1 cellular context compared by ENCODE assay signal in genomic region chr19:49492573-49493411, GRCh38.
TF ChIP-seq lines count a peak whose summit lies in the region.

No MANE protein-coding gene starts in this region.

TF ChIP-seq in HepG2, 621 proteins besides CTCF, POLR2A, EP300 and RAD21 (continued from another document and continues in another):
- no peak for TF ChIP-seq HMG20A (CRISPR knock-in tag; IDR thresholded peaks at IDR 0.05; ENCODE audit: borderline replicate concordance)
- TF ChIP-seq ZNF367 (CRISPR knock-in tag; IDR thresholded peaks at IDR 0.05; ENCODE audit: borderline replicate concordance): no peak
- peak; percentile 95 for TF ChIP-seq PAF1 (CRISPR knock-in tag; IDR thresholded peaks at IDR 0.05)
- no peak for TF ChIP-seq FOXA1 (IDR thresholded peaks at IDR 0.05)
- TF ChIP-seq FOXA1 (CRISPR knock-in tag; IDR thresholded peaks at IDR 0.05): peak; percentile 79
- TF ChIP-seq ZNF292 (CRISPR knock-in tag; IDR thresholded peaks at IDR 0.05; ENCODE audit: borderline replicate concordance, low read depth): no peak
- TF ChIP-seq TARDBP (CRISPR knock-in tag; IDR thresholded peaks at IDR 0.05): peak; percentile 48
- TF ChIP-seq RFX5 (IDR thresholded peaks at IDR 0.05; ENCODE audit: low read depth, low read length): no peak
- TF ChIP-seq DDIT3 (CRISPR knock-in tag; IDR thresholded peaks at IDR 0.05): no peak
- TF ChIP-seq HNRNPLL (IDR thresholded peaks at IDR 0.05; ENCODE audit: low read depth, low read length, poor library complexity, severe bottlenecking): no peak
- TF ChIP-seq, protein P1, sequence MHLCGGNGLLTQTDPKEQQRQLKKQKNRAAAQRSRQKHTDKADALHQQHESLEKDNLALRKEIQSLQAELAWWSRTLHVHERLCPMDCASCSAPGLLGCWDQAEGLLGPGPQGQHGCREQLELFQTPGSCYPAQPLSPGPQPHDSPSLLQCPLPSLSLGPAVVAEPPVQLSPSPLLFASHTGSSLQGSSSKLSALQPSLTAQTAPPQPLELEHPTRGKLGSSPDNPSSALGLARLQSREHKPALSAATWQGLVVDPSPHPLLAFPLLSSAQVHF (CRISPR knock-in tag; IDR thresholded peaks at IDR 0.05): no peak
- no peak for TF ChIP-seq POGZ (CRISPR knock-in tag; IDR thresholded peaks at IDR 0.05)
- TF ChIP-seq ZBTB2 (CRISPR knock-in tag; IDR thresholded peaks at IDR 0.05; ENCODE audit: low read depth): no peak
- TF ChIP-seq EHMT2 (IDR thresholded peaks at IDR 0.05; ENCODE audit: borderline replicate concordance, low read depth, low read length): no peak
- TF ChIP-seq DMAP1 (CRISPR knock-in tag; IDR thresholded peaks at IDR 0.05): no peak; the same call in 1 of the 2 replicates
- no peak for TF ChIP-seq KMT2B (CRISPR knock-in tag; IDR thresholded peaks at IDR 0.05)
- no peak for TF ChIP-seq CEBPB (IDR thresholded peaks at IDR 0.05; ENCODE audit: borderline replicate concordance, low read depth, low read length)
- TF ChIP-seq JUNB (CRISPR knock-in tag; IDR thresholded peaks at IDR 0.05; ENCODE audit: borderline replicate concordance): no peak
- TF ChIP-seq SIN3B (IDR thresholded peaks at IDR 0.05; ENCODE audit: low read length): no peak
- TF ChIP-seq, protein P2, sequence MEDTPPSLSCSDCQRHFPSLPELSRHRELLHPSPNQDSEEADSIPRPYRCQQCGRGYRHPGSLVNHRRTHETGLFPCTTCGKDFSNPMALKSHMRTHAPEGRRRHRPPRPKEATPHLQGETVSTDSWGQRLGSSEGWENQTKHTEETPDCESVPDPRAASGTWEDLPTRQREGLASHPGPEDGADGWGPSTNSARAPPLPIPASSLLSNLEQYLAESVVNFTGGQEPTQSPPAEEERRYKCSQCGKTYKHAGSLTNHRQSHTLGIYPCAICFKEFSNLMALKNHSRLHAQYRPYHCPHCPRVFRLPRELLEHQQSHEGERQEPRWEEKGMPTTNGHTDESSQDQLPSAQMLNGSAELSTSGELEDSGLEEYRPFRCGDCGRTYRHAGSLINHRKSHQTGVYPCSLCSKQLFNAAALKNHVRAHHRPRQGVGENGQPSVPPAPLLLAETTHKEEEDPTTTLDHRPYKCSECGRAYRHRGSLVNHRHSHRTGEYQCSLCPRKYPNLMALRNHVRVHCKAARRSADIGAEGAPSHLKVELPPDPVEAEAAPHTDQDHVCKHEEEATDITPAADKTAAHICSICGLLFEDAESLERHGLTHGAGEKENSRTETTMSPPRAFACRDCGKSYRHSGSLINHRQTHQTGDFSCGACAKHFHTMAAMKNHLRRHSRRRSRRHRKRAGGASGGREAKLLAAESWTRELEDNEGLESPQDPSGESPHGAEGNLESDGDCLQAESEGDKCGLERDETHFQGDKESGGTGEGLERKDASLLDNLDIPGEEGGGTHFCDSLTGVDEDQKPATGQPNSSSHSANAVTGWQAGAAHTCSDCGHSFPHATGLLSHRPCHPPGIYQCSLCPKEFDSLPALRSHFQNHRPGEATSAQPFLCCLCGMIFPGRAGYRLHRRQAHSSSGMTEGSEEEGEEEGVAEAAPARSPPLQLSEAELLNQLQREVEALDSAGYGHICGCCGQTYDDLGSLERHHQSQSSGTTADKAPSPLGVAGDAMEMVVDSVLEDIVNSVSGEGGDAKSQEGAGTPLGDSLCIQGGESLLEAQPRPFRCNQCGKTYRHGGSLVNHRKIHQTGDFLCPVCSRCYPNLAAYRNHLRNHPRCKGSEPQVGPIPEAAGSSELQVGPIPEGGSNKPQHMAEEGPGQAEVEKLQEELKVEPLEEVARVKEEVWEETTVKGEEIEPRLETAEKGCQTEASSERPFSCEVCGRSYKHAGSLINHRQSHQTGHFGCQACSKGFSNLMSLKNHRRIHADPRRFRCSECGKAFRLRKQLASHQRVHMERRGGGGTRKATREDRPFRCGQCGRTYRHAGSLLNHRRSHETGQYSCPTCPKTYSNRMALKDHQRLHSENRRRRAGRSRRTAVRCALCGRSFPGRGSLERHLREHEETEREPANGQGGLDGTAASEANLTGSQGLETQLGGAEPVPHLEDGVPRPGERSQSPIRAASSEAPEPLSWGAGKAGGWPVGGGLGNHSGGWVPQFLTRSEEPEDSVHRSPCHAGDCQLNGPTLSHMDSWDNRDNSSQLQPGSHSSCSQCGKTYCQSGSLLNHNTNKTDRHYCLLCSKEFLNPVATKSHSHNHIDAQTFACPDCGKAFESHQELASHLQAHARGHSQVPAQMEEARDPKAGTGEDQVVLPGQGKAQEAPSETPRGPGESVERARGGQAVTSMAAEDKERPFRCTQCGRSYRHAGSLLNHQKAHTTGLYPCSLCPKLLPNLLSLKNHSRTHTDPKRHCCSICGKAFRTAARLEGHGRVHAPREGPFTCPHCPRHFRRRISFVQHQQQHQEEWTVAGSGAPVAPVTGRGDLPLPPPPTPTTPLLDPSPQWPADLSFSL (CRISPR knock-in tag; IDR thresholded peaks at IDR 0.05): no peak
- no peak for TF ChIP-seq PAWR (CRISPR knock-in tag; IDR thresholded peaks at IDR 0.05; ENCODE audit: borderline replicate concordance)
- TF ChIP-seq KDM5B (CRISPR knock-in tag; IDR thresholded peaks at IDR 0.05; ENCODE audit: borderline replicate concordance): no peak
- peak; percentile 45 for TF ChIP-seq SRSF4 (IDR thresholded peaks at IDR 0.05; ENCODE audit: low read depth, low read length, poor library complexity, severe bottlenecking)
- TF ChIP-seq ZBTB8A (CRISPR knock-in tag; IDR thresholded peaks at IDR 0.05; ENCODE audit: borderline replicate concordance, low read depth): no peak
- TF ChIP-seq PRDM4 (CRISPR knock-in tag; IDR thresholded peaks at IDR 0.05; ENCODE audit: borderline replicate concordance): no peak
- 0 out of 2 replicates have a peak, but pooled peaks have one; percentile 50 for TF ChIP-seq ZNF234 (CRISPR knock-in tag; conservative IDR thresholded peaks at IDR 0.05)
- no peak for TF ChIP-seq ZNF569 (CRISPR knock-in tag; IDR thresholded peaks at IDR 0.05; ENCODE audit: borderline replicate concordance)
- TF ChIP-seq FIP1L1 (IDR thresholded peaks at IDR 0.05; ENCODE audit: borderline replicate concordance, insufficient read depth, low read depth, low read length): 0 out of 2 replicates have a peak, but pooled peaks have one; percentile 54
- 0 out of 2 replicates have a peak, but pooled peaks have one; percentile 23 for TF ChIP-seq FOSL2 (CRISPR knock-in tag; IDR thresholded peaks at IDR 0.05)
- 0 out of 2 replicates have a peak, but pooled peaks have one; percentile 12 for TF ChIP-seq PHF8 (CRISPR knock-in tag; IDR thresholded peaks at IDR 0.05)
- TF ChIP-seq, protein P3, sequence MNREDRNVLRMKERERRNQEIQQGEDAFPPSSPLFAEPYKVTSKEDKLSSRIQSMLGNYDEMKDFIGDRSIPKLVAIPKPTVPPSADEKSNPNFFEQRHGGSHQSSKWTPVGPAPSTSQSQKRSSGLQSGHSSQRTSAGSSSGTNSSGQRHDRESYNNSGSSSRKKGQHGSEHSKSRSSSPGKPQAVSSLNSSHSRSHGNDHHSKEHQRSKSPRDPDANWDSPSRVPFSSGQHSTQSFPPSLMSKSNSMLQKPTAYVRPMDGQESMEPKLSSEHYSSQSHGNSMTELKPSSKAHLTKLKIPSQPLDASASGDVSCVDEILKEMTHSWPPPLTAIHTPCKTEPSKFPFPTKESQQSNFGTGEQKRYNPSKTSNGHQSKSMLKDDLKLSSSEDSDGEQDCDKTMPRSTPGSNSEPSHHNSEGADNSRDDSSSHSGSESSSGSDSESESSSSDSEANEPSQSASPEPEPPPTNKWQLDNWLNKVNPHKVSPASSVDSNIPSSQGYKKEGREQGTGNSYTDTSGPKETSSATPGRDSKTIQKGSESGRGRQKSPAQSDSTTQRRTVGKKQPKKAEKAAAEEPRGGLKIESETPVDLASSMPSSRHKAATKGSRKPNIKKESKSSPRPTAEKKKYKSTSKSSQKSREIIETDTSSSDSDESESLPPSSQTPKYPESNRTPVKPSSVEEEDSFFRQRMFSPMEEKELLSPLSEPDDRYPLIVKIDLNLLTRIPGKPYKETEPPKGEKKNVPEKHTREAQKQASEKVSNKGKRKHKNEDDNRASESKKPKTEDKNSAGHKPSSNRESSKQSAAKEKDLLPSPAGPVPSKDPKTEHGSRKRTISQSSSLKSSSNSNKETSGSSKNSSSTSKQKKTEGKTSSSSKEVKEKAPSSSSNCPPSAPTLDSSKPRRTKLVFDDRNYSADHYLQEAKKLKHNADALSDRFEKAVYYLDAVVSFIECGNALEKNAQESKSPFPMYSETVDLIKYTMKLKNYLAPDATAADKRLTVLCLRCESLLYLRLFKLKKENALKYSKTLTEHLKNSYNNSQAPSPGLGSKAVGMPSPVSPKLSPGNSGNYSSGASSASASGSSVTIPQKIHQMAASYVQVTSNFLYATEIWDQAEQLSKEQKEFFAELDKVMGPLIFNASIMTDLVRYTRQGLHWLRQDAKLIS (CRISPR knock-in tag; IDR thresholded peaks at IDR 0.05): peak; percentile 74
- TF ChIP-seq XBP1 (CRISPR knock-in tag; IDR thresholded peaks at IDR 0.05): no peak
- TF ChIP-seq GTF2F1 (IDR thresholded peaks at IDR 0.05; ENCODE audit: low read length): no peak
- TF ChIP-seq MBD4 (IDR thresholded peaks at IDR 0.05; ENCODE audit: borderline replicate concordance, low read length): peak; percentile 85; the same call in 1 of the 2 replicates
- TF ChIP-seq CC2D1A (CRISPR knock-in tag; IDR thresholded peaks at IDR 0.05): no peak
- TF ChIP-seq, protein P4, sequence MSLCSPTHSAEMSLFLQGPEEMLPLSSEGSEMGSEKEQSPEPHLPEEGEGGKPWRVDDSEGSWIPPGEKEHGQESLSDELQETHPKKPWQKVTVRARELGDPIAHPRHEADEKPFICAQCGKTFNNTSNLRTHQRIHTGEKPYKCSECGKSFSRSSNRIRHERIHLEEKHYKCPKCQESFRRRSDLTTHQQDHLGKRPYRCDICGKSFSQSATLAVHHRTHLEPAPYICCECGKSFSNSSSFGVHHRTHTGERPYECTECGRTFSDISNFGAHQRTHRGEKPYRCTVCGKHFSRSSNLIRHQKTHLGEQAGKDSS (CRISPR knock-in tag; IDR thresholded peaks at IDR 0.05; ENCODE audit: borderline replicate concordance, low read depth): no peak
- TF ChIP-seq ZNF670 (CRISPR knock-in tag; IDR thresholded peaks at IDR 0.05; ENCODE audit: borderline replicate concordance): no peak
- no peak for TF ChIP-seq ZNF777 (CRISPR knock-in tag; IDR thresholded peaks at IDR 0.05)
- TF ChIP-seq SRSF1 (optimal IDR thresholded peaks at IDR 0.05; ENCODE audit: low read depth, low read length): no peak
- 0 out of 2 replicates have a peak, but pooled peaks have one; percentile 15 for TF ChIP-seq ZGPAT (CRISPR knock-in tag; IDR thresholded peaks at IDR 0.05)
- no peak for TF ChIP-seq CHD2 (IDR thresholded peaks at IDR 0.05; ENCODE audit: low read depth, low read length)
- TF ChIP-seq, protein P5, sequence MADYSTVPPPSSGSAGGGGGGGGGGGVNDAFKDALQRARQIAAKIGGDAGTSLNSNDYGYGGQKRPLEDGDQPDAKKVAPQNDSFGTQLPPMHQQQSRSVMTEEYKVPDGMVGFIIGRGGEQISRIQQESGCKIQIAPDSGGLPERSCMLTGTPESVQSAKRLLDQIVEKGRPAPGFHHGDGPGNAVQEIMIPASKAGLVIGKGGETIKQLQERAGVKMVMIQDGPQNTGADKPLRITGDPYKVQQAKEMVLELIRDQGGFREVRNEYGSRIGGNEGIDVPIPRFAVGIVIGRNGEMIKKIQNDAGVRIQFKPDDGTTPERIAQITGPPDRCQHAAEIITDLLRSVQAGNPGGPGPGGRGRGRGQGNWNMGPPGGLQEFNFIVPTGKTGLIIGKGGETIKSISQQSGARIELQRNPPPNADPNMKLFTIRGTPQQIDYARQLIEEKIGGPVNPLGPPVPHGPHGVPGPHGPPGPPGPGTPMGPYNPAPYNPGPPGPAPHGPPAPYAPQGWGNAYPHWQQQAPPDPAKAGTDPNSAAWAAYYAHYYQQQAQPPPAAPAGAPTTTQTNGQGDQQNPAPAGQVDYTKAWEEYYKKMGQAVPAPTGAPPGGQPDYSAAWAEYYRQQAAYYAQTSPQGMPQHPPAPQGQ (CRISPR knock-in tag; IDR thresholded peaks at IDR 0.05; ENCODE audit: borderline replicate concordance): no peak
- no peak for TF ChIP-seq HCFC1 (IDR thresholded peaks at IDR 0.05; ENCODE audit: low read depth, low read length)
- peak; percentile 16; the same call in 1 of the 2 replicates for TF ChIP-seq FOXK1 (CRISPR knock-in tag; IDR thresholded peaks at IDR 0.05; ENCODE audit: borderline replicate concordance, low read depth)
- TF ChIP-seq ZSCAN29 (CRISPR knock-in tag; conservative IDR thresholded peaks at IDR 0.05): no peak
